15 cellular contexts compared by ENCODE assay signal in the genomic region with DNA sequence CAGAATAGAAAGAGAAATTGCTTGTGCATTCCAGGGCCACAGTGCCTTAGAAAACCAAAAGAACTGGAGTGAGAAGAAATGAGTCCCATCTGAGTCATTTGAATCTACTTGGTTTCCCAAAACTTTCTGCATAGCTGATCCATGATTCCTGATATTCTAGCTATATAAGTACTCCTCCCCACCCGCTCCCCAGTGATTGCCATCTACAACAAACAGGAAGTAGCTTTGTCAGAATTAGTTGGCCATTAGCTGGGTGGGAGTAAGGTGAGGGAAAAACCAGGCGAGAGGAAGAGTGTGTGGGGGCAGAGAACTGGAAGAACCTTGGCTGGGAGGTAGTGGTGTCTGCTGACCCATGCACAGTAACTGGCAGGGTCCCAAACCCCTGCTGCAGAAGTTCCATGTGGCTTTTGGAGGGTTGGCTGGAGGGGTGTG.
A peak's percentile ranks its signal among the peaks of the same experiment; 100 is the strongest.
DNase-seq lines count a peak whose midpoint lies in the region; ATAC-seq and TF ChIP-seq lines count a peak whose summit lies in the region.
"Had no signal": no experiment of that assay in that cellular context is flagged by ENCODE, and none has a peak within 500 bp of the region (broad histone marks: within the 10 kb centered on the region; RNA-seq: fewer than 3 reads in every experiment).

No MANE protein-coding gene starts in this region.

- no peaks in the 10 kb centered on the region for H3K4me1 Mint-ChIP-seq in WTC11
- peaks cover 7% of the 10 kb centered on the region for H3K4me1 Mint-ChIP-seq in activated CD8-positive, alpha-beta T cell treated with anti-CD3 and anti-CD28 coated beads for 36 hours (ENCODE audit: low read depth)
- H3K4me1 Mint-ChIP-seq: memory B cell had no signal

- H3K36me3 Mint-ChIP-seq in WTC11: no peaks in the 10 kb centered on the region
- no peaks in the 10 kb centered on the region for H3K36me3 Mint-ChIP-seq in activated CD8-positive, alpha-beta T cell treated with anti-CD3 and anti-CD28 coated beads for 36 hours (ENCODE audit: low read depth)
- H3K36me3 Mint-ChIP-seq: activated naive CD4-positive, alpha-beta T cell treated with anti-CD3 and anti-CD28 coated beads, Interleukin-2, amount 50 U/mL, for 24 hours; memory B cell had no signal

- no peak for TF ChIP-seq POLR2A in body of pancreas (IDR thresholded peaks at IDR 0.05)

- no peak for TF ChIP-seq CTCF in body of pancreas (IDR thresholded peaks at IDR 0.05)
- TF ChIP-seq CTCF in left lung (IDR thresholded peaks at IDR 0.05): no peak
- TF ChIP-seq CTCF in WTC11 (IDR thresholded peaks at IDR 0.05): no peak
- TF ChIP-seq CTCF in activated CD8-positive, alpha-beta T cell treated with anti-CD3 and anti-CD28 coated beads for 36 hours (IDR thresholded peaks at IDR 0.05): no peak

- no peak overlapping the region for H3K4me3 Mint-ChIP-seq in WTC11
- H3K4me3 Mint-ChIP-seq in activated CD8-positive, alpha-beta T cell treated with anti-CD3 and anti-CD28 coated beads for 36 hours: no peak overlapping the region
- H3K4me3 Mint-ChIP-seq: activated CD4-positive, alpha-beta T cell treated with anti-CD3 and anti-CD28 coated beads, Interleukin-2, amount 10 ng/mL, durations not matched to agents 24 days and 14 days; activated naive CD4-positive, alpha-beta T cell treated with anti-CD3 and anti-CD28 coated beads, Interleukin-2, amount 50 U/mL, for 24 hours; CD4-positive, alpha-beta T cell; memory B cell had no signal

- H3K9me3 Mint-ChIP-seq in WTC11: no peaks in the 10 kb centered on the region
- H3K9me3 Mint-ChIP-seq in activated CD8-positive, alpha-beta T cell treated with anti-CD3 and anti-CD28 coated beads for 36 hours: no peaks in the 10 kb centered on the region
- H3K9me3 Mint-ChIP-seq: activated CD4-positive, alpha-beta T cell treated with anti-CD3 and anti-CD28 coated beads, Interleukin-2, amount 10 ng/mL, durations not matched to agents 24 days and 14 days; activated naive CD4-positive, alpha-beta T cell treated with anti-CD3 and anti-CD28 coated beads, Interleukin-2, amount 50 U/mL, for 24 hours; CD4-positive, alpha-beta T cell; memory B cell had no signal

- H3K9me3 ChIP-seq in body of pancreas (no peaks in the 10 kb centered on the region), left lung (no peaks in the 10 kb centered on the region)
- H3K9me3 ChIP-seq: sigmoid colon had no signal

- H3K27me3 Mint-ChIP-seq in WTC11 (ENCODE audit: low read depth): no peaks in the 10 kb centered on the region; the same call in 1 of the 2 replicates
- no peaks in the 10 kb centered on the region for H3K27me3 Mint-ChIP-seq in activated CD8-positive, alpha-beta T cell treated with anti-CD3 and anti-CD28 coated beads for 36 hours
- H3K27me3 Mint-ChIP-seq: activated naive CD4-positive, alpha-beta T cell treated with anti-CD3 and anti-CD28 coated beads, Interleukin-2, amount 50 U/mL, for 24 hours; CD4-positive, alpha-beta T cell had no signal

- DNase-seq in AG08396 (ENCODE audit: low spot score): peak; percentile 60
- peak; percentile 95 for DNase-seq in HT1080 (ENCODE audit: low read depth)
- peak in 1 of 4 donors; percentile 20 for DNase-seq in body of pancreas
- no peak for DNase-seq in left lung
- no peak for DNase-seq in WTC11 (ENCODE audit: low spot score)
- no peak for DNase-seq in UCSD-AML1 (lab: John Stamatoyannopoulos, UW; ENCODE audit: unreplicated experiment)
- DNase-seq in activated CD8-positive, alpha-beta T cell treated with anti-CD3 and anti-CD28 coated beads for 36 hours: no peak
- DNase-seq: activated CD4-positive, alpha-beta T cell treated with anti-CD3 and anti-CD28 coated beads, Interleukin-2, amount 10 ng/mL, durations not matched to agents 24 days and 14 days; CD4-positive, alpha-beta T cell; NCI-H1694 treated with DMSO at 0.1 percent for 48 hours; sigmoid colon had no signal

- no peak overlapping the region for H3K4me3 ChIP-seq in body of pancreas
- no peak overlapping the region for H3K4me3 ChIP-seq in left lung
- H3K4me3 ChIP-seq: gastroesophageal sphincter, sigmoid colon had no signal

- H3K4me1 ChIP-seq in body of pancreas (no peaks in the 10 kb centered on the region), left lung (no peaks in the 10 kb centered on the region)
- H3K4me1 ChIP-seq: gastroesophageal sphincter, sigmoid colon had no signal

- H3K27ac ChIP-seq in body of pancreas (no peak overlapping the region), left lung (peak overlapping the region; percentile 0 to 10)
- H3K27ac ChIP-seq: gastroesophageal sphincter, sigmoid colon had no signal

- H3K27me3 ChIP-seq in body of pancreas (no peaks in the 10 kb centered on the region), left lung (no peaks in the 10 kb centered on the region)
- H3K27me3 ChIP-seq: gastroesophageal sphincter, sigmoid colon had no signal

- no peaks in the 10 kb centered on the region for H3K36me3 ChIP-seq in body of pancreas (replicated peaks in 1 of 2; ENCODE audit: insufficient read depth in 1 of 2, low read depth in 2 of 2)
- H3K36me3 ChIP-seq in left lung: no peaks in the 10 kb centered on the region
- H3K36me3 ChIP-seq: gastroesophageal sphincter, sigmoid colon had no signal

- 77 to 81% methylated on average over 2 of the region's 2 CpGs for WGBS in body of pancreas, 2 donors

- intact Hi-C loops in body of pancreas (cut with DNase I): no loop called here
- intact Hi-C loops in left lung (cut with DNase I): no loop called here
- intact Hi-C loops in activated CD8-positive, alpha-beta T cell treated with anti-CD3 and anti-CD28 coated beads for 36 hours (cut with micrococcal nuclease): no loop called here

- no peak overlapping the region for H3K27ac Mint-ChIP-seq in WTC11
- no peak overlapping the region for H3K27ac Mint-ChIP-seq in activated CD8-positive, alpha-beta T cell treated with anti-CD3 and anti-CD28 coated beads for 36 hours
- H3K27ac Mint-ChIP-seq: activated CD4-positive, alpha-beta T cell treated with anti-CD3 and anti-CD28 coated beads, Interleukin-2, amount 10 ng/mL, durations not matched to agents 24 days and 14 days; activated naive CD4-positive, alpha-beta T cell treated with anti-CD3 and anti-CD28 coated beads, Interleukin-2, amount 50 U/mL, for 24 hours; CD4-positive, alpha-beta T cell; memory B cell had no signal

- CTCF ChIA-PET in WTC11 (lab: Charles Lee): no interaction called here
- CTCF ChIA-PET in activated CD8-positive, alpha-beta T cell treated with anti-CD3 and anti-CD28 coated beads for 36 hours (lab: Charles Lee): no interaction called here

- POLR2A ChIA-PET in WTC11 (lab: Charles Lee): no interaction called here
- POLR2A ChIA-PET in activated CD8-positive, alpha-beta T cell treated with anti-CD3 and anti-CD28 coated beads for 36 hours (lab: Charles Lee): no interaction called here

- ATAC-seq in body of pancreas (peak; percentile 35), left lung (peak; percentile 54), GM19397 (IDR thresholded peaks at IDR 0.05; ENCODE audit: unreplicated experiment) (no peak), WTC11 (no peak)
- ATAC-seq in activated CD8-positive, alpha-beta T cell treated with anti-CD3 and anti-CD28 coated beads for 36 hours: no peak
- ATAC-seq: gastroesophageal sphincter had no signal

TF ChIP-seq in WTC11, 78 proteins besides CTCF, POLR2A, EP300 and RAD21:
- TF ChIP-seq ZNF423 (CRISPR knock-in tag; IDR thresholded peaks at IDR 0.05): no peak
- no peak for TF ChIP-seq FOXJ3 (CRISPR knock-in tag; IDR thresholded peaks at IDR 0.05; ENCODE audit: borderline replicate concordance)
- TF ChIP-seq, protein P1, sequence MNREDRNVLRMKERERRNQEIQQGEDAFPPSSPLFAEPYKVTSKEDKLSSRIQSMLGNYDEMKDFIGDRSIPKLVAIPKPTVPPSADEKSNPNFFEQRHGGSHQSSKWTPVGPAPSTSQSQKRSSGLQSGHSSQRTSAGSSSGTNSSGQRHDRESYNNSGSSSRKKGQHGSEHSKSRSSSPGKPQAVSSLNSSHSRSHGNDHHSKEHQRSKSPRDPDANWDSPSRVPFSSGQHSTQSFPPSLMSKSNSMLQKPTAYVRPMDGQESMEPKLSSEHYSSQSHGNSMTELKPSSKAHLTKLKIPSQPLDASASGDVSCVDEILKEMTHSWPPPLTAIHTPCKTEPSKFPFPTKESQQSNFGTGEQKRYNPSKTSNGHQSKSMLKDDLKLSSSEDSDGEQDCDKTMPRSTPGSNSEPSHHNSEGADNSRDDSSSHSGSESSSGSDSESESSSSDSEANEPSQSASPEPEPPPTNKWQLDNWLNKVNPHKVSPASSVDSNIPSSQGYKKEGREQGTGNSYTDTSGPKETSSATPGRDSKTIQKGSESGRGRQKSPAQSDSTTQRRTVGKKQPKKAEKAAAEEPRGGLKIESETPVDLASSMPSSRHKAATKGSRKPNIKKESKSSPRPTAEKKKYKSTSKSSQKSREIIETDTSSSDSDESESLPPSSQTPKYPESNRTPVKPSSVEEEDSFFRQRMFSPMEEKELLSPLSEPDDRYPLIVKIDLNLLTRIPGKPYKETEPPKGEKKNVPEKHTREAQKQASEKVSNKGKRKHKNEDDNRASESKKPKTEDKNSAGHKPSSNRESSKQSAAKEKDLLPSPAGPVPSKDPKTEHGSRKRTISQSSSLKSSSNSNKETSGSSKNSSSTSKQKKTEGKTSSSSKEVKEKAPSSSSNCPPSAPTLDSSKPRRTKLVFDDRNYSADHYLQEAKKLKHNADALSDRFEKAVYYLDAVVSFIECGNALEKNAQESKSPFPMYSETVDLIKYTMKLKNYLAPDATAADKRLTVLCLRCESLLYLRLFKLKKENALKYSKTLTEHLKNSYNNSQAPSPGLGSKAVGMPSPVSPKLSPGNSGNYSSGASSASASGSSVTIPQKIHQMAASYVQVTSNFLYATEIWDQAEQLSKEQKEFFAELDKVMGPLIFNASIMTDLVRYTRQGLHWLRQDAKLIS (CRISPR knock-in tag; IDR thresholded peaks at IDR 0.05; ENCODE audit: borderline replicate concordance): no peak

Comparison
In these comparisons a context has a peak if more than half of its experiments do, and no peak if none do; other contexts are left out.
1. DNase-seq: peak in AG08396 (single experiment) and HT1080 (single experiment); none in left lung (0 of 2), WTC11 (single experiment), UCSD-AML1 (single experiment) and activated CD8-positive, alpha-beta T cell treated with anti-CD3 and anti-CD28 coated beads for 36 hours (single experiment).
2. ATAC-seq: peak in body of pancreas (single experiment) and left lung (single experiment); none in GM19397 (single experiment), WTC11 (single experiment) and activated CD8-positive, alpha-beta T cell treated with anti-CD3 and anti-CD28 coated beads for 36 hours (single experiment).
3. H3K27ac ChIP-seq: peak in left lung (2 of 2); none in body of pancreas (0 of 4).